In genomic region chr10:83965473-83965872, GRCh38 we compare ENCODE assay signal across 17 cellular contexts.
"Had no signal": no experiment of that assay in that cellular context is flagged by ENCODE, and none has a peak within 500 bp of the region (broad histone marks: within the 10 kb centered on the region; RNA-seq: fewer than 3 reads in every experiment).

No MANE protein-coding gene starts in this region.

- H3K27me3 ChIP-seq: colonic mucosa, left lung, thyroid gland had no signal

- H3K27ac ChIP-seq: colonic mucosa, left lung, thyroid gland had no signal

- H3K4me1 Mint-ChIP-seq: activated CD4-positive, alpha-beta T cell treated with anti-CD3 and anti-CD28 coated beads, Interleukin-2, amount 10 ng/mL, durations not matched to agents 7 days and 5 days; central memory CD8-positive, alpha-beta T cell had no signal

- ATAC-seq: activated CD4-positive, CD25-positive, alpha-beta regulatory T cell treated with anti-CD3 and anti-CD28 coated beads, Interleukin-2, amount 50 U/mL, for 24 hours; activated CD8-positive, alpha-beta T cell treated with anti-CD3 and anti-CD28 coated beads, Interleukin-2, amount 10 ng/mL, durations not matched to agents 7 days and 5 days; left lung had no signal

- H3K27ac Mint-ChIP-seq: activated CD8-positive, alpha-beta T cell treated with anti-CD3 and anti-CD28 coated beads, Interleukin-2, amount 10 ng/mL, durations not matched to agents 7 days and 5 days; activated T-cell treated with anti-CD3 and anti-CD28 coated beads, Interleukin-2, amount 50 U/mL, for 24 hours; activated T-helper 2 cell treated with anti-CD3 and anti-CD28 coated beads, Interferon-gamma antibody, Interleukin-2, Interleukin-4, amounts not matched to agents 10 μg/mL and 5 μg/mL and 100 μg/mL, durations not matched to agents 14 hours and 24 hours and 36 hours; brain had no signal

- H3K4me3 Mint-ChIP-seq: activated CD4-positive, alpha-beta T cell treated with anti-CD3 and anti-CD28 coated beads, Interleukin-2, amount 10 ng/mL, durations not matched to agents 7 days and 5 days; activated CD8-positive, alpha-beta T cell treated with anti-CD3 and anti-CD28 coated beads, Interleukin-2, amount 10 ng/mL, durations not matched to agents 7 days and 5 days; activated T-cell treated with anti-CD3 and anti-CD28 coated beads, Interleukin-2, amount 50 U/mL, for 24 hours; brain; central memory CD8-positive, alpha-beta T cell had no signal

- H3K36me3 Mint-ChIP-seq: brain had no signal

- FAIRE-seq: kidney had no signal

- H3K4me1 ChIP-seq: colonic mucosa, left lung, thyroid gland had no signal

- H3K36me3 ChIP-seq: colonic mucosa, left lung, thyroid gland had no signal

- H3K27me3 Mint-ChIP-seq: central memory CD8-positive, alpha-beta T cell had no signal

- H3K4me3 ChIP-seq: colonic mucosa, left lung, thyroid gland had no signal

- H3K9me3 ChIP-seq: colonic mucosa, left lung, thyroid gland had no signal

- H3K9me3 Mint-ChIP-seq: activated CD4-positive, alpha-beta T cell treated with anti-CD3 and anti-CD28 coated beads, Interleukin-2, amount 10 ng/mL, durations not matched to agents 7 days and 5 days; activated T-cell treated with anti-CD3 and anti-CD28 coated beads, Interleukin-2, amount 50 U/mL, for 24 hours; activated T-helper 2 cell treated with anti-CD3 and anti-CD28 coated beads, Interferon-gamma antibody, Interleukin-2, Interleukin-4, amounts not matched to agents 10 μg/mL and 5 μg/mL and 100 μg/mL, durations not matched to agents 14 hours and 24 hours and 36 hours; brain; central memory CD8-positive, alpha-beta T cell had no signal

- DNase-seq: activated CD4-positive, alpha-beta T cell treated with anti-CD3 and anti-CD28 coated beads, Interleukin-2, amount 10 ng/mL, durations not matched to agents 7 days and 5 days; activated CD8-positive, alpha-beta T cell treated with anti-CD3 and anti-CD28 coated beads, Interleukin-2, amount 10 ng/mL, durations not matched to agents 7 days and 5 days; activated naive CD4-positive, alpha-beta T cell treated with Interleukin-2 at 50 U/mL for 16 hours; activated T-cell treated with anti-CD3 and anti-CD28 coated beads, Interleukin-2, amount 50 U/mL, for 24 hours; colonic mucosa; foreskin melanocyte; glutamatergic neuron; hippocampal formation; kidney; left lung; stimulated activated CD4-positive, alpha-beta T cell treated with anti-CD3 and anti-CD28 coated beads, Interleukin-2, amount 100 ng/mL, for 24 hours; stimulated activated naive CD4-positive, alpha-beta T cell treated with Interleukin-2 at 50 U/mL for 16 hours; thyroid gland had no signal
